8 cellular contexts compared by ENCODE assay signal in genomic region chr11:128341280-128341679, GRCh38.
A peak's percentile ranks its signal among the peaks of the same experiment; 100 is the strongest.
DNase-seq lines count a peak whose midpoint lies in the region; ATAC-seq and TF ChIP-seq lines count a peak whose summit lies in the region.

No MANE protein-coding gene starts in this region.

- H3K27me3 ChIP-seq in heart right ventricle (no peaks in the 10 kb centered on the region), A673 (replicated peaks; ENCODE audit: insufficient read depth, low read depth, low read length, poor library complexity) (peaks cover 14% of the 10 kb centered on the region), MM.1S (replicated peaks; ENCODE audit: insufficient read depth, low read length) (no peaks in the 10 kb centered on the region)

- H3K9me3 ChIP-seq in KOPT-K1 (ENCODE audit: insufficient read depth, low read length, poor library complexity, severe bottlenecking) = no peaks in the 10 kb centered on the region
- no peaks in the 10 kb centered on the region for H3K9me3 ChIP-seq in heart right ventricle
- H3K9me3 ChIP-seq in A673 (ENCODE audit: low read depth, low read length, poor library complexity, severe bottlenecking) = no peaks in the 10 kb centered on the region
- no peaks in the 10 kb centered on the region for H3K9me3 ChIP-seq in MM.1S (replicated peaks; ENCODE audit: insufficient read depth, low read length)

- no peaks in the 10 kb centered on the region for H3F3A ChIP-seq in MM.1S (ENCODE audit: insufficient read depth, low read length)

- no TSS peak for BruUV-seq in A673 (replicated peaks; lab: Mats Ljungman, UMichigan)

- H3K4me1 ChIP-seq in heart right ventricle = peaks cover 0 to 50% (median 39%) of the 10 kb centered on the region in 9 donors
- H3K4me1 ChIP-seq in A673 (ENCODE audit: insufficient read depth, low read length, poor library complexity, severe bottlenecking) = no peaks in the 10 kb centered on the region
- H3K4me1 ChIP-seq in MM.1S (ENCODE audit: low read length) = no peaks in the 10 kb centered on the region

- 68 to 73% methylated on average over 7 of the region's 7 CpGs for WGBS in heart right ventricle, 2 donors

- peak overlapping the region; percentile 58 for H3K27ac ChIP-seq in KOPT-K1 (ENCODE audit: low read depth, low read length, poor library complexity, severe bottlenecking)
- H3K27ac ChIP-seq in heart right ventricle = peak overlapping the region in 9 of 10 donors; percentile 61 to 83 (median 74)
- no peak overlapping the region for H3K27ac ChIP-seq in A673 (ENCODE audit: low read depth, low read length, poor library complexity, severe bottlenecking)
- H3K27ac ChIP-seq in MM.1S (ENCODE audit: low read length) = no peak overlapping the region

- H3K36me3 ChIP-seq in KOPT-K1 (ENCODE audit: insufficient read depth, low read length) = no peaks in the 10 kb centered on the region
- no peaks in the 10 kb centered on the region for H3K36me3 ChIP-seq in heart right ventricle
- no peaks in the 10 kb centered on the region for H3K36me3 ChIP-seq in A673 (ENCODE audit: insufficient read depth, low read length, poor library complexity, severe bottlenecking)
- no peaks in the 10 kb centered on the region for H3K36me3 ChIP-seq in MM.1S (replicated peaks; ENCODE audit: insufficient read depth, low read length)

- H3K4me2 ChIP-seq in MM.1S (ENCODE audit: low read depth, low read length) = no peak overlapping the region

- TF ChIP-seq CTCF in heart right ventricle (IDR thresholded peaks at IDR 0.05) (no peak), A673 (conservative IDR thresholded peaks at IDR 0.05; ENCODE audit: low read depth, low read length) (no peak), MM.1S (IDR thresholded peaks at IDR 0.05; ENCODE audit: low read length) (no peak)

- H3K4me3 Mint-ChIP-seq in activated CD4-positive, alpha-beta memory T cell treated with anti-CD3 and anti-CD28 coated beads for 36 hours = peak overlapping the region; percentile 66
- peak overlapping the region; percentile 12 for H3K4me3 Mint-ChIP-seq in stimulated activated effector memory CD8-positive, alpha-beta T cell treated with anti-CD3 and anti-CD28 coated beads, Interleukin-12 subunit alpha, Interleukin-12 subunit beta, amount 100 ng/mL, for 72 hours

- peak overlapping the region; percentile 88 for H3K27ac Mint-ChIP-seq in activated CD4-positive, alpha-beta memory T cell treated with anti-CD3 and anti-CD28 coated beads for 36 hours
- peak overlapping the region; percentile 89 for H3K27ac Mint-ChIP-seq in stimulated activated effector memory CD8-positive, alpha-beta T cell treated with anti-CD3 and anti-CD28 coated beads, Interleukin-12 subunit alpha, Interleukin-12 subunit beta, amount 100 ng/mL, for 72 hours

- POLR2A ChIA-PET in activated CD4-positive, alpha-beta memory T cell treated with anti-CD3 and anti-CD28 coated beads for 36 hours (lab: Charles Lee) = interaction anchor here (0.6 to 5.6 kb wide), 6 partner anchors 15 to 184 kb away, joined by 4 to 93 read pairs (median 16); no protein-coding TSS in a partner anchor
- POLR2A ChIA-PET in A673 (lab: Charles Lee; ENCODE audit: low non-redundant PET) = no interaction called here

- H3K79me2 ChIP-seq in MM.1S (ENCODE audit: low read length) = no peaks in the 10 kb centered on the region

- ATAC-seq in heart right ventricle (peak in 6 of 8 donors; percentile 27 to 66 (median 57)), GM18502 (IDR thresholded peaks at IDR 0.05; ENCODE audit: poor library complexity, unreplicated experiment) (no peak)
- ATAC-seq in stimulated activated effector memory CD8-positive, alpha-beta T cell treated with anti-CD3 and anti-CD28 coated beads, Interleukin-12 subunit alpha, Interleukin-12 subunit beta, amount 100 ng/mL, for 72 hours = peak; percentile 14

- CTCF ChIA-PET in activated CD4-positive, alpha-beta memory T cell treated with anti-CD3 and anti-CD28 coated beads for 36 hours (lab: Charles Lee) = interaction anchor here (0.7 to 7.2 kb wide), 5 partner anchors 17 to 169 kb away, joined by 3 to 49 read pairs (median 6); no protein-coding TSS in a partner anchor
- CTCF ChIA-PET in A673 (lab: Charles Lee) = no interaction called here

- H3K4me3 ChIP-seq in heart right ventricle = no peak overlapping the region
- H3K4me3 ChIP-seq in A673 (ENCODE audit: low read depth, low read length, poor library complexity, severe bottlenecking) = no peak overlapping the region
- H3K4me3 ChIP-seq in MM.1S (ENCODE audit: low read length) = no peak overlapping the region

- H3K4me1 Mint-ChIP-seq in activated CD4-positive, alpha-beta memory T cell treated with anti-CD3 and anti-CD28 coated beads for 36 hours (ENCODE audit: low read depth) = peaks cover 80% of the 10 kb centered on the region
- H3K4me1 Mint-ChIP-seq in stimulated activated effector memory CD8-positive, alpha-beta T cell treated with anti-CD3 and anti-CD28 coated beads, Interleukin-12 subunit alpha, Interleukin-12 subunit beta, amount 100 ng/mL, for 72 hours = peaks cover 65% of the 10 kb centered on the region

- H3K9ac ChIP-seq in MM.1S (ENCODE audit: low read length) = no peak overlapping the region

- H4K20me1 ChIP-seq in MM.1S (ENCODE audit: insufficient read depth, low read length) = no peaks in the 10 kb centered on the region

- DNase-seq in activated CD4-positive, alpha-beta memory T cell treated with anti-CD3 and anti-CD28 coated beads for 36 hours = peak; percentile 73
- DNase-seq in heart right ventricle = peak in 1 of 2 donors; percentile 44
- DNase-seq in stimulated activated effector memory CD8-positive, alpha-beta T cell treated with anti-CD3 and anti-CD28 coated beads, Interleukin-12 subunit alpha, Interleukin-12 subunit beta, amount 100 ng/mL, for 72 hours (ENCODE audit: low spot score in 2 of 2) = no peak
- DNase-seq in A673 (ENCODE audit: low spot score) = no peak
- no peak for DNase-seq in NK-92 treated with Interleukin-12 subunit alpha and Interleukin-12 subunit beta, amount 100 ng/mL, for 24 hours (lab: John Stamatoyannopoulos, UW)
- no peak for DNase-seq in MM.1S

- H2AFZ ChIP-seq in MM.1S (ENCODE audit: low read length) = no peak overlapping the region

- no peaks in the 10 kb centered on the region for H3K9me2 ChIP-seq in MM.1S (replicated peaks; ENCODE audit: insufficient read depth, low read length)

- H3K9me3 Mint-ChIP-seq in activated CD4-positive, alpha-beta memory T cell treated with anti-CD3 and anti-CD28 coated beads for 36 hours = no peaks in the 10 kb centered on the region
- H3K9me3 Mint-ChIP-seq in stimulated activated effector memory CD8-positive, alpha-beta T cell treated with anti-CD3 and anti-CD28 coated beads, Interleukin-12 subunit alpha, Interleukin-12 subunit beta, amount 100 ng/mL, for 72 hours = peaks cover 3% of the 10 kb centered on the region

- H3K27me3 Mint-ChIP-seq in activated CD4-positive, alpha-beta memory T cell treated with anti-CD3 and anti-CD28 coated beads for 36 hours = no peaks in the 10 kb centered on the region

- H3K36me3 Mint-ChIP-seq in activated CD4-positive, alpha-beta memory T cell treated with anti-CD3 and anti-CD28 coated beads for 36 hours = no peaks in the 10 kb centered on the region
- peaks cover 18% of the 10 kb centered on the region for H3K36me3 Mint-ChIP-seq in stimulated activated effector memory CD8-positive, alpha-beta T cell treated with anti-CD3 and anti-CD28 coated beads, Interleukin-12 subunit alpha, Interleukin-12 subunit beta, amount 100 ng/mL, for 72 hours

- intact Hi-C loops in activated CD4-positive, alpha-beta memory T cell treated with anti-CD3 and anti-CD28 coated beads for 36 hours (cut with micrococcal nuclease) = loop anchor here (5.0 to 10.0 kb wide), 4 partner anchors 151 to 1664 kb away; partner anchors contain the start of genes FLI1 and PRDM10
- intact Hi-C loops in heart right ventricle (cut with DNase I) (loop anchor here in 3 of 10 donors (5.0 kb wide), 3 partner anchors 49 to 126 kb away; no protein-coding TSS in a partner anchor), A673 (cut with micrococcal nuclease; ENCODE audit: unreplicated experiment) (no loop called here)

Comparison
In these comparisons a context has a peak if more than half of its experiments do, and no peak if none do; other contexts are left out.
1. H3K27ac ChIP-seq: peak in KOPT-K1 (single experiment) and heart right ventricle (9 of 10); none in A673 (single experiment) and MM.1S (single experiment).